Comparison of ENCODE assay signal across 11 cellular contexts in the genomic region with DNA sequence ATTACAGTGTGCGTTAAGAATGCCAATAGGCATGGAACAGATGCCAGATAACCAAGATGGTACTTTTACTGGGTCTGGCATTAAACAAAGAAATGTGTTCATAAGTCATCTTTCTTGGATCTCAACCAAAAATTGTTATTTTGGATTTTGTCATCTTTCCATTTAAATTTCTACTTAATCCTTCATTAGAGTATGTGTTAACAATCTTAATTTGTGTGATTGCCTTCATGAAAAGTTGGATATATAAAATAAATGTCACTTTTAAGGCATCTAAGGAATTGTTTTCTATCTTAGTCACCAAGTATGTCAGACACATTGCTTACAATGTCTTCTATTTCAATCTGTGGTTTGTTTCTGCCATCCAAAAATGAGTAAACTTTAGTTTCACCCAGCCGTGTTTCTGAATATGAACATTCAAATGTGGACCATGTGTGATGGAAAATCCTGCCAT.
DNase-seq lines count a peak whose midpoint lies in the region; ATAC-seq lines count a peak whose summit lies in the region.
"Had no signal": no experiment of that assay in that cellular context is flagged by ENCODE, and none has a peak within 500 bp of the region (broad histone marks: within the 10 kb centered on the region; RNA-seq: fewer than 3 reads in every experiment).

No MANE protein-coding gene starts in this region.

- no peak overlapping the region for H3K4me3 Mint-ChIP-seq in naive thymus-derived CD8-positive, alpha-beta T cell
- H3K4me3 Mint-ChIP-seq in activated naive CD8-positive, alpha-beta T cell treated with anti-CD3 and anti-CD28 coated beads for 36 hours: no peak overlapping the region
- H3K4me3 Mint-ChIP-seq: activated naive CD8-positive, alpha-beta T cell had no signal

- H3K9me3 Mint-ChIP-seq in naive thymus-derived CD8-positive, alpha-beta T cell: peaks cover 0 to 17% (median 2%) of the 10 kb centered on the region in 9 donors
- H3K9me3 Mint-ChIP-seq in activated naive CD8-positive, alpha-beta T cell treated with anti-CD3 and anti-CD28 coated beads for 36 hours: peaks cover 8% of the 10 kb centered on the region

- H3K4me3 ChIP-seq in adipocyte (ENCODE audit: low read length): no peak overlapping the region

- H3K36me3 ChIP-seq in adipocyte (ENCODE audit: control insufficient read depth, insufficient read depth, low read length, severe bottlenecking): no peaks in the 10 kb centered on the region

- no peak overlapping the region for H3K27ac Mint-ChIP-seq in naive thymus-derived CD8-positive, alpha-beta T cell
- H3K27ac Mint-ChIP-seq in activated naive CD8-positive, alpha-beta T cell treated with anti-CD3 and anti-CD28 coated beads for 36 hours: no peak overlapping the region
- H3K27ac Mint-ChIP-seq: activated naive CD8-positive, alpha-beta T cell had no signal

- ATAC-seq in GM19351 (IDR thresholded peaks at IDR 0.05; ENCODE audit: unreplicated experiment) (peak; percentile 64), HG03175 (IDR thresholded peaks at IDR 0.05; ENCODE audit: unreplicated experiment) (peak; percentile 69)
- no peak for ATAC-seq in naive thymus-derived CD8-positive, alpha-beta T cell
- ATAC-seq: right cardiac atrium had no signal

- peaks cover 13 to 23% (median 17%) of the 10 kb centered on the region in 5 donors for H3K27me3 Mint-ChIP-seq in naive thymus-derived CD8-positive, alpha-beta T cell
- peaks cover 16% of the 10 kb centered on the region for H3K27me3 Mint-ChIP-seq in activated naive CD8-positive, alpha-beta T cell treated with anti-CD3 and anti-CD28 coated beads for 36 hours

- peak overlapping the region; percentile 30 for H3K9ac ChIP-seq in adipocyte (ENCODE audit: low read length)

- no peaks in the 10 kb centered on the region for H3K27me3 ChIP-seq in adipocyte (replicated peaks; ENCODE audit: control insufficient read depth, insufficient read depth, low read length)

- peaks cover 0 to 5% (median 0%) of the 10 kb centered on the region in 3 donors for H3K36me3 Mint-ChIP-seq in naive thymus-derived CD8-positive, alpha-beta T cell
- no peaks in the 10 kb centered on the region for H3K36me3 Mint-ChIP-seq in activated naive CD8-positive, alpha-beta T cell treated with anti-CD3 and anti-CD28 coated beads for 36 hours
- H3K36me3 Mint-ChIP-seq: activated naive CD8-positive, alpha-beta T cell had no signal

- POLR2A ChIA-PET in naive thymus-derived CD8-positive, alpha-beta T cell (lab: Charles Lee): no interaction called here

- DNase-seq in adipocyte (ENCODE audit: low read depth) (peak; percentile 81), renal cortical epithelial cell (ENCODE audit: low read depth) (peak; percentile 13), SIG-M5 (lab: John Stamatoyannopoulos, UW) (no peak), inferior parietal cortex (ENCODE audit: extremely low spot score) (no peak)
- DNase-seq in naive thymus-derived CD8-positive, alpha-beta T cell: no peak
- no peak for DNase-seq in activated naive CD8-positive, alpha-beta T cell treated with anti-CD3 and anti-CD28 coated beads for 36 hours
- DNase-seq: NCI-H187, right cardiac atrium had no signal

- peaks cover 50% of the 10 kb centered on the region for H3K4me1 ChIP-seq in adipocyte (ENCODE audit: control insufficient read depth, insufficient read depth, low read length)

- no peaks in the 10 kb centered on the region for H3K4me1 Mint-ChIP-seq in naive thymus-derived CD8-positive, alpha-beta T cell
- peaks cover 4% of the 10 kb centered on the region for H3K4me1 Mint-ChIP-seq in activated naive CD8-positive, alpha-beta T cell treated with anti-CD3 and anti-CD28 coated beads for 36 hours

- peaks cover 10% of the 10 kb centered on the region for H3K9me3 ChIP-seq in adipocyte (ENCODE audit: control insufficient read depth, low read length)

Comparison
In these comparisons a context has a peak if more than half of its experiments do, and no peak if none do; other contexts are left out.
1. ATAC-seq: peak in GM19351 (single experiment) and HG03175 (single experiment); none in naive thymus-derived CD8-positive, alpha-beta T cell (0 of 2).
2. DNase-seq: peak in adipocyte (single experiment) and renal cortical epithelial cell (single experiment); none in naive thymus-derived CD8-positive, alpha-beta T cell (0 of 10), SIG-M5 (single experiment), activated naive CD8-positive, alpha-beta T cell treated with anti-CD3 and anti-CD28 coated beads for 36 hours (single experiment) and inferior parietal cortex (single experiment).